Comparison of ENCODE assay signal across 8 cellular contexts in genomic region chr12:100138048-100138907, GRCh38. TPM values are rescaled to one million over a fixed set of nuclear protein-coding genes. Genes with fewer than 3 reads are reported as not detected.
DNase-seq lines count a peak whose midpoint lies in the region; ATAC-seq and TF ChIP-seq lines count a peak whose summit lies in the region.

No MANE protein-coding gene starts in this region.

- peaks cover 14% of the 10 kb centered on the region for H3K4me1 ChIP-seq in mammary epithelial cell (ENCODE audit: insufficient read depth, low read length)

- H3K4me1 Mint-ChIP-seq in stimulated activated naive CD8-positive, alpha-beta T cell treated with anti-CD3 and anti-CD28 coated beads, Interleukin-15, Interleukin-2, amounts not matched to agents 100 ng/mL and 50 ng/mL, for 24 hours (ENCODE audit: low read depth): peaks cover 61% of the 10 kb centered on the region

- intact Hi-C loops in mammary epithelial cell (cut with micrococcal nuclease): no loop called here

- CTCF ChIA-PET in mammary epithelial cell (lab: Charles Lee; ENCODE audit: low non-redundant PET): interaction anchor here (0.7 kb wide), 1 partner anchor 49 kb away, joined by 5 read pairs; no protein-coding TSS in a partner anchor

- H2AFZ ChIP-seq in mammary epithelial cell (ENCODE audit: low read depth, low read length): peak overlapping the region; percentile 31

- DNase-seq in stimulated activated naive CD8-positive, alpha-beta T cell treated with anti-CD3 and anti-CD28 coated beads, Interleukin-15, Interleukin-2, amounts not matched to agents 100 U/mL and 50 U/mL, for 24 hours: no peak
- DNase-seq in M059J (ENCODE audit: low read depth): peak; percentile 11
- DNase-seq in mammary epithelial cell: peak; percentile 41
- peak; percentile 78 for DNase-seq in pons (ENCODE audit: low spot score)
- DNase-seq in SHP77 treated with DMSO at 0.1 percent for 48 hours (lab: John Stamatoyannopoulos, UW): no peak
- DNase-seq in NCI-H2029 treated with DMSO at 0.1 percent for 48 hours (lab: John Stamatoyannopoulos, UW): no peak
- DNase-seq in activated naive CD4-positive, alpha-beta T cell treated with anti-CD3 and anti-CD28 coated beads, Interleukin-2, amount 50 U/mL, for 72 hours (ENCODE audit: low spot score in 2 of 2): no peak

- no TSS peak for BruUV-seq in mammary epithelial cell (replicated peaks; lab: Mats Ljungman, UMichigan)

- H3K79me2 ChIP-seq in mammary epithelial cell (ENCODE audit: insufficient read depth, low read length): peaks cover 85% of the 10 kb centered on the region

- no peaks in the 10 kb centered on the region for H3K9me3 Mint-ChIP-seq in stimulated activated naive CD8-positive, alpha-beta T cell treated with anti-CD3 and anti-CD28 coated beads, Interleukin-15, Interleukin-2, amounts not matched to agents 100 ng/mL and 50 ng/mL, for 24 hours
- H3K9me3 Mint-ChIP-seq in activated naive CD4-positive, alpha-beta T cell treated with anti-CD3 and anti-CD28 coated beads, Interleukin-2, amount 50 U/mL, for 72 hours: peaks cover 5 to 6% of the 10 kb centered on the region in 2 donors

- dilution Hi-C loops in mammary epithelial cell (cut with HindIII; ENCODE audit: low sequenced_read_pairs): no loop called here

- in situ Hi-C loops in mammary epithelial cell (cut with MboI; ENCODE audit: low sequenced_read_pairs in 2 of 2): no loop called here

- H3K27me3 ChIP-seq in mammary epithelial cell (ENCODE audit: insufficient read depth, low read length): no peaks in the 10 kb centered on the region

- no peak overlapping the region for H3K4me3 ChIP-seq in mammary epithelial cell (replicated peaks in 1 of 3; ENCODE audit: insufficient read depth in 1 of 3, low read depth in 2 of 3, low read length in 3 of 3)

- peaks cover 45% of the 10 kb centered on the region for H3K36me3 Mint-ChIP-seq in stimulated activated naive CD8-positive, alpha-beta T cell treated with anti-CD3 and anti-CD28 coated beads, Interleukin-15, Interleukin-2, amounts not matched to agents 100 ng/mL and 50 ng/mL, for 24 hours (ENCODE audit: low read depth)
- peaks cover 4 to 13% of the 10 kb centered on the region in 2 donors for H3K36me3 Mint-ChIP-seq in activated naive CD4-positive, alpha-beta T cell treated with anti-CD3 and anti-CD28 coated beads, Interleukin-2, amount 50 U/mL, for 72 hours

- H3K36me3 ChIP-seq in mammary epithelial cell (ENCODE audit: insufficient read depth, low read length): no peaks in the 10 kb centered on the region

- WGBS in mammary epithelial cell (ENCODE audit: low coverage, missing lambda C conversion rate): 25% methylated on average over 8 of the region's 9 CpGs

- no peak overlapping the region for H3K9ac ChIP-seq in mammary epithelial cell (ENCODE audit: insufficient read depth, low read length)

- no peak for ATAC-seq in stimulated activated naive CD8-positive, alpha-beta T cell treated with anti-CD3 and anti-CD28 coated beads, Interleukin-15, Interleukin-2, amounts not matched to agents 100 U/mL and 50 U/mL, for 24 hours
- ATAC-seq in activated naive CD4-positive, alpha-beta T cell treated with anti-CD3 and anti-CD28 coated beads, Interleukin-2, amount 50 U/mL, for 72 hours: no peak

- no peak overlapping the region for H3K27ac ChIP-seq in mammary epithelial cell (ENCODE audit: insufficient read depth, low read depth, low read length)

- H3K27me3 Mint-ChIP-seq in stimulated activated naive CD8-positive, alpha-beta T cell treated with anti-CD3 and anti-CD28 coated beads, Interleukin-15, Interleukin-2, amounts not matched to agents 100 ng/mL and 50 ng/mL, for 24 hours: no peaks in the 10 kb centered on the region

- peak overlapping the region; percentile 58 for H3K4me3 Mint-ChIP-seq in stimulated activated naive CD8-positive, alpha-beta T cell treated with anti-CD3 and anti-CD28 coated beads, Interleukin-15, Interleukin-2, amounts not matched to agents 100 ng/mL and 50 ng/mL, for 24 hours

- no peaks in the 10 kb centered on the region for H3K9me3 ChIP-seq in mammary epithelial cell (replicated peaks; ENCODE audit: insufficient read depth, low read length)

- TF ChIP-seq CTCF in mammary epithelial cell (conservative IDR thresholded peaks at IDR 0.05 in 1 of 2, IDR thresholded peaks at IDR 0.05 in 1 of 2; ENCODE audit: extremely low read depth in 1 of 2, insufficient read depth in 1 of 2, low read depth in 1 of 2, low read length in 2 of 2): peak; percentile 36 to 57

- H4K20me1 ChIP-seq in mammary epithelial cell (ENCODE audit: insufficient read depth, low read length): no peaks in the 10 kb centered on the region

- no peak overlapping the region for H3K27ac Mint-ChIP-seq in stimulated activated naive CD8-positive, alpha-beta T cell treated with anti-CD3 and anti-CD28 coated beads, Interleukin-15, Interleukin-2, amounts not matched to agents 100 ng/mL and 50 ng/mL, for 24 hours
- no peak overlapping the region for H3K27ac Mint-ChIP-seq in activated naive CD4-positive, alpha-beta T cell treated with anti-CD3 and anti-CD28 coated beads, Interleukin-2, amount 50 U/mL, for 72 hours

- peak overlapping the region; percentile 67 for H3K4me2 ChIP-seq in mammary epithelial cell (ENCODE audit: insufficient read depth, low read depth, low read length)

RNA-seq across cellular contexts. Expression of gene BLTP3B, which starts 4.4 kb away (rescaled TPM):
- 18.5 and 25.1 TPM in 2 replicates for total RNA-seq in M059J (2014; rRNA removed; shearing (Covaris generic))
- total RNA-seq in mammary epithelial cell: 10 to 100 TPM; 18.8 to 30.2 TPM
- polyA plus RNA-seq in mammary epithelial cell: 9.1 TPM
- 16.2 TPM for polyA minus RNA-seq in mammary epithelial cell
- total RNA-seq in activated naive CD4-positive, alpha-beta T cell treated with anti-CD3 and anti-CD28 coated beads, Interleukin-2, amount 50 U/mL, for 72 hours: 10 to 100 TPM; 31.6 to 42.1 TPM

Comparison
In these comparisons a context has a peak if more than half of its experiments do, and no peak if none do; other contexts are left out.
1. DNase-seq: peak in M059J (single experiment), mammary epithelial cell (single experiment) and pons (single experiment); none in stimulated activated naive CD8-positive, alpha-beta T cell treated with anti-CD3 and anti-CD28 coated beads, Interleukin-15, Interleukin-2, amounts not matched to agents 100 U/mL and 50 U/mL, for 24 hours (single experiment), SHP77 treated with DMSO at 0.1 percent for 48 hours (single experiment), NCI-H2029 treated with DMSO at 0.1 percent for 48 hours (single experiment) and activated naive CD4-positive, alpha-beta T cell treated with anti-CD3 and anti-CD28 coated beads, Interleukin-2, amount 50 U/mL, for 72 hours (0 of 2).